ENCODE assay signal across 8 cellular contexts in the genomic region with DNA sequence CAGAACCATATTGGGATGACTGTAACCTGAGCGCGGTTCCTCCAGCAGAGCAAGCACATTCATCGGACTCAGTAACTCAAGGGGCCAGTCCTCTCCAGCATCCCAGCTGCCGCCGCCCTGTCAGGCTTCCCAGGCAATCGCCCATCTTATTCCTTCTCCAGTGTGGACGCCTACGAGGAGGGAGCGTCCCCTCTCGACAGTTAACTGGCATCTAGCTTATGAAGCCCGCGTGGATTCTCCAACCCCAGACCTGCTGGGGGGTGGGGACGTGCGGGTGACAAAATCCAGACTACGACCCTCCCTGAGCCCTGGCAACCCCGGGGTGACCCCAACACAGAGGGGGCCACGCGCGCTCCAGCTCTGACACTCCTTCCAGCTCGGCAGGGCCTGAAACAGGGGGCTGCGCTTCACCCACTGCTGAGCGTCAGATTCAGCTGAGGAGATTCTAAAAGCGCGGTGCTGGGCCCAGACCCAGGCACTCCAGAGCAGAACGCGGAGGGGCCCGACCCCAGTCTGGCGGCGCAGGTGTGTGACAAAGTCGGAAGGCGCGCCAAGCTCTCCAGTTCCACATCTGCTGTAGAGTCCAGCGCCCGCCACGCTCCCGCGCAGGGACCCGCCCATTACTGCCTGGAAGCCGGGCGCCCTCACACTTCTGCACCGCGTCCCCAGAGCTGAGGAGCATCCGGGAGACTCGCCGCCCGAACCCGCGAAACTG. TPM values are rescaled to one million over a fixed set of nuclear protein-coding genes. Genes with fewer than 3 reads are reported as not detected.
DNase-seq lines count a peak whose midpoint lies in the region; ATAC-seq, FAIRE-seq and TF ChIP-seq lines count a peak whose summit lies in the region.

No MANE protein-coding gene starts in this region.

- TF ChIP-seq CTCF in AG09319 (IDR thresholded peaks at IDR 0.05; ENCODE audit: low read depth, low read length) (peak; percentile 23), coronary artery (IDR thresholded peaks at IDR 0.05) (no peak)

- no peak for DNase-seq in AG09319 (ENCODE audit: extremely low read depth, low read depth)
- peak; percentile 7 for DNase-seq in GM12892 (ENCODE audit: insufficient read length)
- peak; percentile 79 for DNase-seq in NAMALWA (ENCODE audit: low spot score)
- DNase-seq in SK-N-DZ (ENCODE audit: low spot score) = peak; percentile 86
- no peak for DNase-seq in coronary artery (ENCODE audit: low spot score)
- DNase-seq in left kidney (ENCODE audit: low read depth, low spot score) = peak; percentile 93
- peak in 2 of 3 donors; percentile 3 to 28 for DNase-seq in stimulated activated CD4-positive, alpha-beta T cell treated with anti-CD3 and anti-CD28 coated beads, TNF-alpha, amount 100 ng/mL, for 48 hours (ENCODE audit: low read depth in 3 of 3)

- FAIRE-seq in GM12892 (lab: Jason Lieb, UNC) = no peak

- peak; percentile 56 for TF ChIP-seq POLR2A in GM12892 (IDR thresholded peaks at IDR 0.05; ENCODE audit: low read depth, low read length)

- H3K27ac ChIP-seq in coronary artery = peak overlapping the region; percentile 54 to 90

- peak; percentile 52 for ATAC-seq in HG02678 (IDR thresholded peaks at IDR 0.05; ENCODE audit: unreplicated experiment)

- H3K4me3 ChIP-seq in coronary artery = peak overlapping the region; percentile 89

RNA-seq across cellular contexts. Expression of a gene that starts 43.9 kb away (rescaled TPM):
- 0.66 TPM for polyA plus RNA-seq in GM12892 (2012; ENCODE audit: missing spikeins)
- polyA plus RNA-seq in SK-N-DZ (2014; cell fraction: cytosol; rRNA removed) = 0.64 and 1.3 TPM in 2 replicates
- polyA plus RNA-seq in SK-N-DZ (2014; cell fraction: nucleus; rRNA removed) = 0.08 and 0.91 TPM in 2 replicates

RNA-seq across cellular contexts. Expression of a gene that starts 50.1 kb away (rescaled TPM):
- polyA plus RNA-seq in GM12892 (2012; ENCODE audit: missing spikeins) = 165 TPM
- polyA plus RNA-seq in SK-N-DZ (2014; cell fraction: cytosol; rRNA removed) = 39.6 and 50.8 TPM in 2 replicates
- polyA plus RNA-seq in SK-N-DZ (2014; cell fraction: nucleus; rRNA removed) = 74.0 and 110 TPM in 2 replicates

Comparison
In these comparisons a context has a peak if more than half of its experiments do, and no peak if none do; other contexts are left out.
1. DNase-seq: peak in GM12892 (single experiment), NAMALWA (single experiment), SK-N-DZ (single experiment), left kidney (single experiment) and stimulated activated CD4-positive, alpha-beta T cell treated with anti-CD3 and anti-CD28 coated beads, TNF-alpha, amount 100 ng/mL, for 48 hours (2 of 3); none in AG09319 (single experiment) and coronary artery (single experiment).